In the genomic region with DNA sequence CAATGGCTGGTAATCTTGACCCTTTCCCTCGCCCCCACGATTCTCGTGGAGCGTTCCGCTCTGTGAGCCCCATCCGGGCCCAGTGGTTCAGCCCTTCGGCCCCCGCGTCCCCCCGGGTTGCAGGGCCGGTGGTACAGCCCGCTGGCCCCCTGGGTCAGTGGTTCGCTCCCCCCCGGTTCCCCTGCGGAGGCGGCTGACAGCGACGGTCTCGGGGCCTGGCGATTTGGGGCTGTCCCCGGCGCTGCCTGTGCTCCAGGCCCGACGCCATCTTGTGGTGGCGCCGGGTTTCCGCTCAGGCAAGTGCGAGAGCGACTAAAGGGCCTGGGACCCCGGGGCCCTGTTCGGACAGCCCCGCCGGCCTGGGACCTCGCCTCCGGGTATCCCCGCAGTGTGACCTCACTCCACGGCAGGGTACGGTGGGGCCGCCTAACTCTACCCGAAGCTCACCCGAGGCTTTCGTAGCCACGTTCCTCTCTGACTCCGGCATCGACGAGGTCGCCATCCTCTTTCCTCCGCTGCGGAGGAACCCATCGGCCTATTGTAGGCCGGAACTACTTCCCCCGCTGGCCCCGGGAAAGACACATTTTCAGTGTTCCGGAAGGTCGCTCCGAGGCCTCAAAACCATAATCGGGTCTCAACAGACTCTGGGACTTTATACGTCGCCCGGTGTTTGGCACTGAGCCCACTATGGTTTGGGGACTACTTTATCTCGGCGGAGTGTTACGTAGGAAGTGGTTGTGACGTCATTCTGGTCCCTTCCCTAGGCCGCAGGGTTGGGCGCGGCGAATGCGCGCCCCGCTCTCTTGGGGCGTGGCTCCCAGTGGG, we compare ENCODE assay signal across 8 cellular contexts. TPM values are rescaled to one million over a fixed set of nuclear protein-coding genes. Genes with fewer than 3 reads are reported as not detected.
DNase-seq lines count a peak whose midpoint lies in the region; ATAC-seq lines count a peak whose summit lies in the region.

Gene ZNF335 (minus strand): TSS at position 529 of the 825 bp plus-strand sequence. CDS start 793 bp downstream, outside the sequence.

- ATAC-seq in GM19328 (IDR thresholded peaks at IDR 0.05; ENCODE audit: unreplicated experiment) (peak; percentile 75), HG03520 (IDR thresholded peaks at IDR 0.05; ENCODE audit: unreplicated experiment) (peak; percentile 62)

- peak within 1 kb of the TSS; percentile 100 for H3K27ac Mint-ChIP-seq in activated CD4-positive, alpha-beta T cell treated with anti-CD3 and anti-CD28 coated beads, Interleukin-2, amount 10 ng/mL, durations not matched to agents 7 days and 5 days

- peaks cover 6% of the 10 kb centered on the region for H3K27me3 Mint-ChIP-seq in activated CD4-positive, alpha-beta T cell treated with anti-CD3 and anti-CD28 coated beads, Interleukin-2, amount 10 ng/mL, durations not matched to agents 7 days and 5 days

- H3K9me3 Mint-ChIP-seq in activated CD4-positive, alpha-beta T cell treated with anti-CD3 and anti-CD28 coated beads, Interleukin-2, amount 10 ng/mL, durations not matched to agents 7 days and 5 days, result no peaks in the 10 kb centered on the region

- DNase-seq in C1 segment of cervical spinal cord (lab: John Stamatoyannopoulos, UW) (peak; percentile 92 to 100 (median 98)), NCI-H69 (lab: John Stamatoyannopoulos, UW) (peak; percentile 93), cortex of kidney (lab: John Stamatoyannopoulos, UW) (peak; percentile 63), left kidney (ENCODE audit: low read depth, low spot score) (peak; percentile 98)
- DNase-seq in activated CD4-positive, alpha-beta T cell treated with anti-CD3 and anti-CD28 coated beads, Interleukin-2, amount 10 ng/mL, durations not matched to agents 7 days and 5 days, result peak; percentile 93
- DNase-seq in stimulated activated CD4-positive, alpha-beta T cell treated with anti-CD3 and anti-CD28 coated beads, Interleukin-2, amount 100 ng/mL, for 24 hours, result peak; percentile 94

- H3K4me3 Mint-ChIP-seq in activated CD4-positive, alpha-beta T cell treated with anti-CD3 and anti-CD28 coated beads, Interleukin-2, amount 10 ng/mL, durations not matched to agents 7 days and 5 days, result peak within 1 kb of the TSS; percentile 82

- peaks cover 23% of the 10 kb centered on the region for H3K4me1 Mint-ChIP-seq in activated CD4-positive, alpha-beta T cell treated with anti-CD3 and anti-CD28 coated beads, Interleukin-2, amount 10 ng/mL, durations not matched to agents 7 days and 5 days

- CTCF ChIA-PET in activated CD4-positive, alpha-beta T cell treated with anti-CD3 and anti-CD28 coated beads, Interleukin-2, amount 10 ng/mL, durations not matched to agents 7 days and 5 days (lab: Charles Lee), result interaction anchor here (0.9 to 3.9 kb wide), 9 partner anchors 10 to 42 kb away, joined by 3 to 19 read pairs (median 10); partner anchors contain the start of gene PCIF1

- POLR2A ChIA-PET in activated CD4-positive, alpha-beta T cell treated with anti-CD3 and anti-CD28 coated beads, Interleukin-2, amount 10 ng/mL, durations not matched to agents 7 days and 5 days (lab: Charles Lee), result no interaction called here

- H3K36me3 Mint-ChIP-seq in activated CD4-positive, alpha-beta T cell treated with anti-CD3 and anti-CD28 coated beads, Interleukin-2, amount 10 ng/mL, durations not matched to agents 7 days and 5 days (ENCODE audit: low read depth), result peaks cover 20% of the 10 kb centered on the region

RNA-seq across cellular contexts. Expression of gene ZNF335, which starts in this region (rescaled TPM):
- total RNA-seq in activated CD4-positive, alpha-beta T cell treated with anti-CD3 and anti-CD28 coated beads, Interleukin-2, amount 10 ng/mL, durations not matched to agents 7 days and 5 days, result 10 to 100 TPM; 40.4 to 41.2 TPM

Comparison
In these comparisons a context has a peak if more than half of its experiments do, and no peak if none do; other contexts are left out.
1. Peak in every context shown above with its lines: DNase-seq and ATAC-seq.